Comparison of ENCODE assay signal across 32 cellular contexts in the genomic region with DNA sequence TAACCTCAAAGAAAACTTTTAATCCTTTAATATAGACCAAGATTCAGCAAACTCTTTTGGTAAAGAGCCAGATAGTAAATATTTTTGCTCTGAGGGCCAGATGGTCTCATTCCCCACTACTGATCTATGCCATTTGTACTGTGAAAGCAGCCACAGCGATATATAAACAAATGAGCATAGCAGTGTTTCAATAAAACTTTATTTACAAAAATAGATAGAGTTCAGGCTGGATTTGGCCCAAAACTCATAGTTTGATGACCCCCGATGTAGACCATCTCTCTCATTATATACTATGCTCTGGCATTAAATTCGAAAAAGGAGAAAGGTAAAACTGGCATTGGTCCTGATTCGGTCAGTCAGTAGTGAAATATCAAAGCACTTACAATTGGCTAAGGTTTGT.
"Had no signal": no experiment of that assay in that cellular context is flagged by ENCODE, and none has a peak within 500 bp of the region (broad histone marks: within the 10 kb centered on the region; RNA-seq: fewer than 3 reads in every experiment).

No MANE protein-coding gene starts in this region.

- H3K4me2 ChIP-seq: smooth muscle cell had no signal

- H3K27ac ChIP-seq: ovary, parathyroid adenoma, psoas muscle, skin epidermis, spleen, suprapubic skin, testis, tibial nerve, upper lobe of left lung, vagina had no signal

- H2AFZ ChIP-seq: parathyroid adenoma had no signal

- H3K4me1 Mint-ChIP-seq: stimulated activated memory B cell treated with anti-CD40 and anti-IgM and Interleukin-4, amounts not matched to agents 10 μg/mL and 1 μg/mL and 100 μg/mL, for 72 hours; stimulated activated naive CD8-positive, alpha-beta T cell treated with anti-CD3 and anti-CD28 coated beads, Interleukin-15, amount 100 ng/mL, for 72 hours had no signal

- H3K27me3 Mint-ChIP-seq: progenitor cell of endocrine pancreas; stimulated activated naive CD8-positive, alpha-beta T cell treated with anti-CD3 and anti-CD28 coated beads, Interleukin-15, amount 100 ng/mL, for 72 hours had no signal

- H3K27ac Mint-ChIP-seq: naive B cell; natural killer cell treated with Interleukin-12 subunit alpha and Interleukin-12 subunit beta and Interleukin-15 and Interleukin-18, amount 100 ng/mL, for 72 hours; nephron progenitor cell; progenitor cell of endocrine pancreas; stimulated activated memory B cell treated with anti-CD40 and anti-IgM and Interleukin-4, amounts not matched to agents 10 μg/mL and 1 μg/mL and 100 μg/mL, for 72 hours; stimulated activated naive CD8-positive, alpha-beta T cell treated with anti-CD3 and anti-CD28 coated beads, Interleukin-15, amount 100 ng/mL, for 72 hours had no signal

- H3K27me3 ChIP-seq: ovary, spleen, suprapubic skin, testis, tibial nerve, upper lobe of left lung, vagina had no signal

- ATAC-seq: natural killer cell treated with Interleukin-12 subunit alpha and Interleukin-12 subunit beta and Interleukin-15 and Interleukin-18, amount 100 ng/mL, for 72 hours; psoas muscle; right cardiac atrium; sciatic nerve; stimulated activated memory B cell treated with anti-CD40 and anti-IgM and Interleukin-4, amounts not matched to agents 10 μg/mL and 1 μg/mL and 100 μg/mL, for 72 hours; stimulated activated naive CD8-positive, alpha-beta T cell treated with anti-CD3 and anti-CD28 coated beads, Interleukin-15, amount 100 ng/mL, for 72 hours; stimulated activated naive CD8-positive, alpha-beta T cell treated with anti-CD3 and anti-CD28 coated beads, Interleukin-15, Interleukin-2, amounts not matched to agents 100 U/mL and 50 U/mL, for 24 hours had no signal

- H3K4me3 ChIP-seq: ovary, psoas muscle, skin epidermis, smooth muscle cell, spleen, suprapubic skin, testis, tibial nerve, upper lobe of left lung, vagina had no signal

- H3K36me3 ChIP-seq: ovary, spleen, suprapubic skin, tibial nerve, upper lobe of left lung, vagina had no signal

- FAIRE-seq: urothelium cell line had no signal

- H3K9ac ChIP-seq: parathyroid adenoma had no signal

- H3K36me3 Mint-ChIP-seq: naive B cell; natural killer cell treated with Interleukin-12 subunit alpha and Interleukin-12 subunit beta and Interleukin-15 and Interleukin-18, amount 100 ng/mL, for 72 hours; stimulated activated memory B cell treated with anti-CD40 and anti-IgM and Interleukin-4, amounts not matched to agents 10 μg/mL and 1 μg/mL and 100 μg/mL, for 72 hours had no signal

- H3K9me3 Mint-ChIP-seq: stimulated activated memory B cell treated with anti-CD40 and anti-IgM and Interleukin-4, amounts not matched to agents 10 μg/mL and 1 μg/mL and 100 μg/mL, for 72 hours; stimulated activated naive CD8-positive, alpha-beta T cell treated with anti-CD3 and anti-CD28 coated beads, Interleukin-15, amount 100 ng/mL, for 72 hours had no signal

- H3K4me3 Mint-ChIP-seq: naive B cell; naive thymus-derived CD8-positive, alpha-beta T cell; natural killer cell treated with Interleukin-12 subunit alpha and Interleukin-12 subunit beta and Interleukin-15 and Interleukin-18, amount 100 ng/mL, for 72 hours; nephron progenitor cell; stimulated activated memory B cell treated with anti-CD40 and anti-IgM and Interleukin-4, amounts not matched to agents 10 μg/mL and 1 μg/mL and 100 μg/mL, for 72 hours; stimulated activated naive CD8-positive, alpha-beta T cell treated with anti-CD3 and anti-CD28 coated beads, Interleukin-15, amount 100 ng/mL, for 72 hours had no signal

- H3K4me1 ChIP-seq: parathyroid adenoma, psoas muscle, spleen, suprapubic skin, testis, tibial nerve, upper lobe of left lung had no signal

- H3K9me3 ChIP-seq: ovary, psoas muscle, spleen, suprapubic skin, testis, tibial nerve, upper lobe of left lung, vagina had no signal

- H3K79me2 ChIP-seq: parathyroid adenoma had no signal

- DNase-seq: naive B cell; nephron progenitor cell; occipital lobe; ovary; posterior cingulate gyrus; psoas muscle; right cardiac atrium; spleen; stimulated activated CD4-positive, alpha-beta T cell treated with anti-CD3 and anti-CD28 coated beads, Interleukin-12 subunit alpha, Interleukin-12 subunit beta, amount 100 ng/mL, for 4 hours; stimulated activated CD4-positive, alpha-beta T cell treated with anti-CD3 and anti-CD28 coated beads, Interleukin-1b, Interleukin-23, amount 100 ng/mL, for 48 hours; stimulated activated CD4-positive, alpha-beta T cell treated with anti-CD3 and anti-CD28 coated beads, Interleukin-4, amount 100 ng/mL, for 1 hour; stimulated activated CD4-positive, alpha-beta T cell treated with anti-CD3 and anti-CD28 coated beads, Interleukin-4, amount 100 ng/mL, for 4 hours; stimulated activated CD8-positive, alpha-beta memory T cell treated with anti-CD3 and anti-CD28 coated beads, Interleukin-4, amount 100 ng/mL, for 48 hours; stimulated activated naive CD4-positive, alpha-beta T cell; stimulated activated naive CD8-positive, alpha-beta T cell treated with anti-CD3 and anti-CD28 coated beads, Interleukin-15, amount 100 ng/mL, for 72 hours; stimulated activated naive CD8-positive, alpha-beta T cell treated with anti-CD3 and anti-CD28 coated beads, Interleukin-15, Interleukin-2, amounts not matched to agents 100 U/mL and 50 U/mL, for 24 hours; substantia nigra; testis; trophoblast cell; upper lobe of left lung had no signal
